ENCODE assay signal across 8 cellular contexts in the genomic region with DNA sequence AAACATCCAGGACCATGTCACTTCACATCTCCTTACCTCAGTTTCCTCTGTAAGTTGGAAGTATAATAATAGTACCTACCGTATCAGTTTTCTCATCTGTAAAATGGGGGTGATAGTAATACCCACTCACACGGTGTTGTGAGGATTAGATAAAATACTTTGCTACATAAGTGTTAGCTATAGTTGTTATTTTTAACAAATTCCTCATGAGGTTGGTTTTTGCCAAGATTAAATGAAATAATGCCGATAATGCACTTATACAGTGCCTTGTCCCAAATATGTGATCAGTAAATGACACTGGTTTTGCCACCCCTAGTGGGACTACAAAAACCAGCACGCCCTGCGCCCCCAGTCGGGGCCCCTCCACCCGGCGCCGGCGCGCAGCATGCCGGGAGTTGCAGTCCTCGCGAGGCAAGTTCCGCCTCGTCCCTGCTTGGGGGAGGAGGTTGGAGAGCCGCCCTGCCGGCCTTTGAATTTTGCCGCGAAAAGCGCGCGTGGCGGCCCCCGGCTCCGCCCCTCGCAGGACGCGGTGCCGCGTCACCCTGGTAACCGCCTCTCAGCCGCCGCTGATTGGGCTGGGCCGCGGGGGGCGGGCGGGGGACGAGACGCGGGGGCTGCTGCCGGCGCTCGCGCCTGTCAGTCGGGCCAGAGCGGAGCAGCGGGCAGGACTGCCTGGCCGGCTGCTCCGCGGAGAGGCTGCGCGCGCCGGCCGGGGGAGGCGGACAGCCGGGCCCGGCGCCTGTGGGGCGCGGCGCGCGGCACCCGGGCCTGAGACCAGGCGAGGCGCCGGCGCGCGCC. TPM values are rescaled to one million over a fixed set of nuclear protein-coding genes. Genes with fewer than 3 reads are reported as not detected.
DNase-seq lines count a peak whose midpoint lies in the region; ATAC-seq and TF ChIP-seq lines count a peak whose summit lies in the region.

TSS of gene FAM222A (plus strand) at position 639 of the 798 bp plus-strand sequence. CDS start 30,322 bp downstream, outside the sequence.

- peaks cover 54% of the 10 kb centered on the region for H3K27me3 Mint-ChIP-seq in activated naive CD8-positive, alpha-beta T cell treated with anti-CD3 and anti-CD28 coated beads, Interleukin-2, amount 10 ng/mL, durations not matched to agents 7 days and 5 days
- H3K27me3 Mint-ChIP-seq in osteocyte (ENCODE audit: unreplicated experiment): no peaks in the 10 kb centered on the region

- H3K9me3 Mint-ChIP-seq in activated naive CD8-positive, alpha-beta T cell treated with anti-CD3 and anti-CD28 coated beads, Interleukin-2, amount 10 ng/mL, durations not matched to agents 7 days and 5 days: no peaks in the 10 kb centered on the region
- no peaks in the 10 kb centered on the region for H3K9me3 Mint-ChIP-seq in osteocyte (ENCODE audit: unreplicated experiment)

- no peak within 1 kb of the TSS for H3K27ac Mint-ChIP-seq in activated naive CD8-positive, alpha-beta T cell treated with anti-CD3 and anti-CD28 coated beads, Interleukin-2, amount 10 ng/mL, durations not matched to agents 7 days and 5 days
- no peak within 1 kb of the TSS for H3K27ac Mint-ChIP-seq in osteocyte (ENCODE audit: unreplicated experiment)

- H3K4me1 Mint-ChIP-seq in activated naive CD8-positive, alpha-beta T cell treated with anti-CD3 and anti-CD28 coated beads, Interleukin-2, amount 10 ng/mL, durations not matched to agents 7 days and 5 days: peaks cover 5% of the 10 kb centered on the region
- peaks cover 4% of the 10 kb centered on the region for H3K4me1 Mint-ChIP-seq in osteocyte (ENCODE audit: unreplicated experiment)

- H3K27ac ChIP-seq in thymus (ENCODE audit: low read depth): no peak within 1 kb of the TSS

- H3K4me3 Mint-ChIP-seq in activated naive CD8-positive, alpha-beta T cell treated with anti-CD3 and anti-CD28 coated beads, Interleukin-2, amount 10 ng/mL, durations not matched to agents 7 days and 5 days: peak within 1 kb of the TSS; percentile 62
- H3K4me3 Mint-ChIP-seq in osteocyte (ENCODE audit: unreplicated experiment): peak within 1 kb of the TSS; percentile 75

- no peaks in the 10 kb centered on the region for H3K36me3 ChIP-seq in thymus (ENCODE audit: control insufficient read depth, insufficient read depth)

- peak; percentile 86 for ATAC-seq in HG02642 (IDR thresholded peaks at IDR 0.05; ENCODE audit: poor library complexity, unreplicated experiment)
- peak; percentile 91 for ATAC-seq in activated naive CD8-positive, alpha-beta T cell treated with anti-CD3 and anti-CD28 coated beads, Interleukin-2, amount 10 ng/mL, durations not matched to agents 7 days and 5 days (ENCODE audit: low read depth)

- WGBS in thymus: 2% methylated on average over 72 of the region's 72 CpGs

- H3K4me3 ChIP-seq in thymus (ENCODE audit: low read length): peak within 1 kb of the TSS; percentile 62

- POLR2A ChIA-PET in activated naive CD8-positive, alpha-beta T cell treated with anti-CD3 and anti-CD28 coated beads, Interleukin-2, amount 10 ng/mL, durations not matched to agents 7 days and 5 days (lab: Charles Lee): interaction anchor here (0.6 to 1.4 kb wide), 4 partner anchors 61 to 865 kb away, joined by 3 to 4 read pairs (median 3); partner anchors contain the start of genes MMAB and MVK

- peaks cover 9% of the 10 kb centered on the region for H3K4me1 ChIP-seq in thymus (ENCODE audit: control insufficient read depth, insufficient read depth, low read length)

- intact Hi-C loops in head of caudate nucleus (cut with DNase I): loop anchor here (10.0 kb wide), 1 partner anchor 119 kb away; no protein-coding TSS in a partner anchor

- peak; percentile 11 for TF ChIP-seq CTCF in osteocyte (IDR thresholded peaks at IDR 0.05)

- H3K27me3 ChIP-seq in thymus (ENCODE audit: control insufficient read depth, insufficient read depth): peaks cover 43% of the 10 kb centered on the region

- H3K9me3 ChIP-seq in thymus (ENCODE audit: control insufficient read depth): no peaks in the 10 kb centered on the region

- DNase-seq in NCI-H1105 treated with DMSO at 0.1 percent for 48 hours (lab: John Stamatoyannopoulos, UW) (peak; percentile 97), SKM-1 treated with dmso at 0.1 percent for 144 hours (lab: John Stamatoyannopoulos, UW; ENCODE audit: unreplicated experiment) (peak; percentile 68), head of caudate nucleus (peak; percentile 94 to 100 (median 99)), osteocyte (ENCODE audit: extremely low spot score, unreplicated experiment) (peak; percentile 99)
- DNase-seq in activated naive CD8-positive, alpha-beta T cell treated with anti-CD3 and anti-CD28 coated beads, Interleukin-2, amount 10 ng/mL, durations not matched to agents 7 days and 5 days: peak; percentile 96

- TF ChIP-seq POLR2A in GM10847 (IDR thresholded peaks at IDR 0.05; ENCODE audit: extremely low read depth, insufficient read length): peak; percentile 39

- H3K36me3 Mint-ChIP-seq in activated naive CD8-positive, alpha-beta T cell treated with anti-CD3 and anti-CD28 coated beads, Interleukin-2, amount 10 ng/mL, durations not matched to agents 7 days and 5 days: no peaks in the 10 kb centered on the region
- H3K36me3 Mint-ChIP-seq in osteocyte (ENCODE audit: unreplicated experiment): no peaks in the 10 kb centered on the region

RNA-seq across cellular contexts. Expression of gene FAM222A, which starts in this region (rescaled TPM):
- total RNA-seq in activated naive CD8-positive, alpha-beta T cell treated with anti-CD3 and anti-CD28 coated beads, Interleukin-2, amount 10 ng/mL, durations not matched to agents 7 days and 5 days: 1 to 10 TPM in 1 of 2 experiments, under 1 TPM in 1; 0.96 to 1.1 TPM
- total RNA-seq in osteocyte: 1.2 and 1.5 TPM in 2 replicates
- polyA plus RNA-seq in thymus: 0.78 TPM
